1 cellular context compared by ENCODE assay signal in the genomic region with DNA sequence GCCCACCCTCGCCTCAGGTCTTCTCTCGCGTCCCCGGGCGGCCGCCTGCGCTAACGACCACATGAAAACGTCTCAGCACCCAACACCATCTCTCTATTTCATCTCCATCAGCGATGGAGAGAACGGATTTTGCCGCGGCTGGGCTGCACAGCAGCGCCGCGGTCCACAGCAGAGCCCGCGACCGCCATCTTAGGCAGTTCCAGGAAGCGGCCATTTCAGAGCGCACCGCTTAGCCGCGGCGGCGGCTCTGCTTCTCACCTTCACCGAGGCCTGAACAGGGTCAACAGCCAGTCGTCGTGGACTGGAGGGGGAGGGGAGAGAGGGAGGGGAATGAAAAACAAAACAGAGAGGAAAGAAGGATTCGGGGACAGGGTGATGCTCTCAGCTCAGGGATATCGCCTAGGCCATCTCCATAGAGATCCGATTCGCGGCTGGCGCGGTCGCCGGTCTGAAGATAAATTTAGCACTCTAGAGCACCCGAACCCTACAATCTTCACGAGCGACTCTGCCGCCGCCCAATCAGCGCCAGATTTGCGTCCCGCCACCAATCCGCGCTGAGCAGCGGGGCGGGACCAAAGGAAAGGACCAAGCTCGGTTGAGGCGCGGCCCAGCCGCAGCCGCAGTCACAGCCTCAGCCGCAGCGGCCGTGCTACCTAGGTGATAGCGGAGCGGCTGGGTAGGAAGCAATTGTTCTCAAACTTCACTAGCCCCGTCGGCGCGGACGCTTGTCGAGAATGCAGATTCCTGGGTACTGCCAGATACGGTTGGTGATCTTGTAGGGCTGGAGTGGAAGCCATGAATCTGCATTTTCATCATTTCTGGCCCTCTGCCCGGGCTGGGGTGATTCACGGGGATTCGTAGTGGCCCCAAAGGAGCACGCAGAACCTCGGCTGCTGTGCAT.
TF ChIP-seq lines count a peak whose summit lies in the region.

A gene (minus strand): TSS at position 450 of the 901 bp plus-strand sequence. CDS start 3,108 bp downstream, outside the sequence.

TF ChIP-seq in K562, 482 proteins besides CTCF, POLR2A, EP300 and RAD21 (continued from another document and continues in another):
- no peak for TF ChIP-seq HSF4 (CRISPR knock-in tag; IDR thresholded peaks at IDR 0.05; ENCODE audit: borderline replicate concordance)
- TF ChIP-seq NCOA2 (IDR thresholded peaks at IDR 0.05; ENCODE audit: partially characterized antibody in 2 of 2), result peak in 1 of 2 experiments; percentile 82
- peak; percentile 89 for TF ChIP-seq CBFA2T3 (IDR thresholded peaks at IDR 0.05)
- TF ChIP-seq C11orf30 (IDR thresholded peaks at IDR 0.05; ENCODE audit: low read depth), result peak; percentile 84
- no peak for TF ChIP-seq MCM3 (IDR thresholded peaks at IDR 0.05)
- 0 out of 2 replicates have a peak, but pooled peaks have one; percentile 16 for TF ChIP-seq TRIM28 (IDR thresholded peaks at IDR 0.05)
- peak; percentile 41; the same call in 1 of the 2 replicates for TF ChIP-seq MAFF (IDR thresholded peaks at IDR 0.05; ENCODE audit: low read length)
- TF ChIP-seq TEAD1 (CRISPR knock-in tag; IDR thresholded peaks at IDR 0.05), result peak in 1 of 2 experiments; percentile 55; a peak in 1 of 4 replicates
- TF ChIP-seq TEAD2 (tag; IDR thresholded peaks at IDR 0.05), result 0 out of 2 replicates have a peak, but pooled peaks have one; percentile 32
- TF ChIP-seq, protein P1, sequence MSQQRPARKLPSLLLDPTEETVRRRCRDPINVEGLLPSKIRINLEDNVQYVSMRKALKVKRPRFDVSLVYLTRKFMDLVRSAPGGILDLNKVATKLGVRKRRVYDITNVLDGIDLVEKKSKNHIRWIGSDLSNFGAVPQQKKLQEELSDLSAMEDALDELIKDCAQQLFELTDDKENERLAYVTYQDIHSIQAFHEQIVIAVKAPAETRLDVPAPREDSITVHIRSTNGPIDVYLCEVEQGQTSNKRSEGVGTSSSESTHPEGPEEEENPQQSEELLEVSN (IDR thresholded peaks at IDR 0.05; ENCODE audit: borderline replicate concordance in 1 of 2, extremely low read depth in 1 of 2, insufficient read depth in 1 of 2, insufficient read length in 1 of 2, low read depth in 1 of 2, low read length in 1 of 2, poor library complexity in 1 of 2, severe bottlenecking in 1 of 2), result peak; percentile 39 to 42
- 0 out of 4 replicates have a peak, but pooled peaks of 1 of the 2 experiments have one; percentile 1 for TF ChIP-seq FOXA3 (CRISPR knock-in tag; conservative IDR thresholded peaks at IDR 0.05 in 1 of 2, IDR thresholded peaks at IDR 0.05 in 1 of 2)
- TF ChIP-seq ZNF175 (CRISPR knock-in tag; IDR thresholded peaks at IDR 0.05; ENCODE audit: low read depth), result no peak
- peak; percentile 98 for TF ChIP-seq NFRKB (IDR thresholded peaks at IDR 0.05; ENCODE audit: low read depth)
- peak; percentile 64; the same call in 1 of the 2 replicates for TF ChIP-seq ZNF695 (CRISPR knock-in tag; IDR thresholded peaks at IDR 0.05)
- peak; percentile 61 for TF ChIP-seq MYC (IDR thresholded peaks at IDR 0.05; ENCODE audit: low read depth, low read length)
- TF ChIP-seq MYC (CRISPR knock-in tag; IDR thresholded peaks at IDR 0.05; ENCODE audit: borderline replicate concordance, low read depth), result no peak
- TF ChIP-seq, protein P2, sequence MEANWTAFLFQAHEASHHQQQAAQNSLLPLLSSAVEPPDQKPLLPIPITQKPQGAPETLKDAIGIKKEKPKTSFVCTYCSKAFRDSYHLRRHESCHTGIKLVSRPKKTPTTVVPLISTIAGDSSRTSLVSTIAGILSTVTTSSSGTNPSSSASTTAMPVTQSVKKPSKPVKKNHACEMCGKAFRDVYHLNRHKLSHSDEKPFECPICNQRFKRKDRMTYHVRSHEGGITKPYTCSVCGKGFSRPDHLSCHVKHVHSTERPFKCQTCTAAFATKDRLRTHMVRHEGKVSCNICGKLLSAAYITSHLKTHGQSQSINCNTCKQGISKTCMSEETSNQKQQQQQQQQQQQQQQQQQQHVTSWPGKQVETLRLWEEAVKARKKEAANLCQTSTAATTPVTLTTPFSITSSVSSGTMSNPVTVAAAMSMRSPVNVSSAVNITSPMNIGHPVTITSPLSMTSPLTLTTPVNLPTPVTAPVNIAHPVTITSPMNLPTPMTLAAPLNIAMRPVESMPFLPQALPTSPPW (CRISPR knock-in tag; IDR thresholded peaks at IDR 0.05), result peak; percentile 29
- TF ChIP-seq, protein P3, sequence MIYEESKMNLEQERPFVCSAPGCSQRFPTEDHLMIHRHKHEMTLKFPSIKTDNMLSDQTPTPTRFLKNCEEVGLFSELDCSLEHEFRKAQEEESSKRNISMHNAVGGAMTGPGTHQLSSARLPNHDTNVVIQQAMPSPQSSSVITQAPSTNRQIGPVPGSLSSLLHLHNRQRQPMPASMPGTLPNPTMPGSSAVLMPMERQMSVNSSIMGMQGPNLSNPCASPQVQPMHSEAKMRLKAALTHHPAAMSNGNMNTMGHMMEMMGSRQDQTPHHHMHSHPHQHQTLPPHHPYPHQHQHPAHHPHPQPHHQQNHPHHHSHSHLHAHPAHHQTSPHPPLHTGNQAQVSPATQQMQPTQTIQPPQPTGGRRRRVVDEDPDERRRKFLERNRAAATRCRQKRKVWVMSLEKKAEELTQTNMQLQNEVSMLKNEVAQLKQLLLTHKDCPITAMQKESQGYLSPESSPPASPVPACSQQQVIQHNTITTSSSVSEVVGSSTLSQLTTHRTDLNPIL (CRISPR knock-in tag; IDR thresholded peaks at IDR 0.05), result no peak
- TF ChIP-seq GATAD2A (IDR thresholded peaks at IDR 0.05), result peak; percentile 95
- TF ChIP-seq, protein P4, sequence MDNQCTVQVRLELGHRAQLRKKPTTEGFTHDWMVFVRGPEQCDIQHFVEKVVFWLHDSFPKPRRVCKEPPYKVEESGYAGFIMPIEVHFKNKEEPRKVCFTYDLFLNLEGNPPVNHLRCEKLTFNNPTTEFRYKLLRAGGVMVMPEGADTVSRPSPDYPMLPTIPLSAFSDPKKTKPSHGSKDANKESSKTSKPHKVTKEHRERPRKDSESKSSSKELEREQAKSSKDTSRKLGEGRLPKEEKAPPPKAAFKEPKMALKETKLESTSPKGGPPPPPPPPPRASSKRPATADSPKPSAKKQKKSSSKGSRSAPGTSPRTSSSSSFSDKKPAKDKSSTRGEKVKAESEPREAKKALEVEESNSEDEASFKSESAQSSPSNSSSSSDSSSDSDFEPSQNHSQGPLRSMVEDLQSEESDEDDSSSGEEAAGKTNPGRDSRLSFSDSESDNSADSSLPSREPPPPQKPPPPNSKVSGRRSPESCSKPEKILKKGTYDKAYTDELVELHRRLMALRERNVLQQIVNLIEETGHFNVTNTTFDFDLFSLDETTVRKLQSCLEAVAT (IDR thresholded peaks at IDR 0.05), result peak; percentile 57 to 59
- no peak for TF ChIP-seq SMAD3 (CRISPR knock-in tag; conservative IDR thresholded peaks at IDR 0.05)
- TF ChIP-seq LCOR (CRISPR knock-in tag; IDR thresholded peaks at IDR 0.05), result 0 out of 2 replicates have a peak, but pooled peaks have one; percentile 28
- peak; percentile 49 for TF ChIP-seq PHF8 (IDR thresholded peaks at IDR 0.05; ENCODE audit: borderline replicate concordance, low read length)
- TF ChIP-seq ZNF354B (CRISPR knock-in tag; IDR thresholded peaks at IDR 0.05), result no peak
- TF ChIP-seq POLR2G (IDR thresholded peaks at IDR 0.05; ENCODE audit: low read depth, low read length), result peak; percentile 94
- peak; percentile 92 for TF ChIP-seq TBP (optimal IDR thresholded peaks at IDR 0.05; ENCODE audit: low read depth, low read length)
- TF ChIP-seq SAFB2 (IDR thresholded peaks at IDR 0.05; ENCODE audit: borderline replicate concordance, low read depth, low read length, severe bottlenecking), result no peak
- no peak; a peak in 1 of 4 replicates for TF ChIP-seq NONO (IDR thresholded peaks at IDR 0.05; ENCODE audit: low read depth in 2 of 2, low read length in 1 of 2)
- TF ChIP-seq EP400 (IDR thresholded peaks at IDR 0.05), result peak; percentile 89
- TF ChIP-seq SIX5 (IDR thresholded peaks at IDR 0.05; ENCODE audit: borderline replicate concordance in 1 of 2, insufficient read depth in 1 of 2, low read depth in 1 of 2, low read length in 2 of 2), result no peak
- peak; percentile 74; the same call in 1 of the 2 replicates for TF ChIP-seq DMBX1 (CRISPR knock-in tag; IDR thresholded peaks at IDR 0.05; ENCODE audit: borderline replicate concordance)
- TF ChIP-seq, protein P5, sequence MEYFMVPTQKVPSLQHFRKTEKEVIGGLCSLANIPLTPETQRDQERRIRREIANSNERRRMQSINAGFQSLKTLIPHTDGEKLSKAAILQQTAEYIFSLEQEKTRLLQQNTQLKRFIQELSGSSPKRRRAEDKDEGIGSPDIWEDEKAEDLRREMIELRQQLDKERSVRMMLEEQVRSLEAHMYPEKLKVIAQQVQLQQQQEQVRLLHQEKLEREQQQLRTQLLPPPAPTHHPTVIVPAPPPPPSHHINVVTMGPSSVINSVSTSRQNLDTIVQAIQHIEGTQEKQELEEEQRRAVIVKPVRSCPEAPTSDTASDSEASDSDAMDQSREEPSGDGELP (CRISPR knock-in tag; IDR thresholded peaks at IDR 0.05; ENCODE audit: borderline replicate concordance), result peak; percentile 66; the same call in 1 of the 2 replicates
- TF ChIP-seq TRIM24 (IDR thresholded peaks at IDR 0.05), result peak; percentile 9 to 50; a peak in 1 of 4 replicates
- TF ChIP-seq, protein P6, sequence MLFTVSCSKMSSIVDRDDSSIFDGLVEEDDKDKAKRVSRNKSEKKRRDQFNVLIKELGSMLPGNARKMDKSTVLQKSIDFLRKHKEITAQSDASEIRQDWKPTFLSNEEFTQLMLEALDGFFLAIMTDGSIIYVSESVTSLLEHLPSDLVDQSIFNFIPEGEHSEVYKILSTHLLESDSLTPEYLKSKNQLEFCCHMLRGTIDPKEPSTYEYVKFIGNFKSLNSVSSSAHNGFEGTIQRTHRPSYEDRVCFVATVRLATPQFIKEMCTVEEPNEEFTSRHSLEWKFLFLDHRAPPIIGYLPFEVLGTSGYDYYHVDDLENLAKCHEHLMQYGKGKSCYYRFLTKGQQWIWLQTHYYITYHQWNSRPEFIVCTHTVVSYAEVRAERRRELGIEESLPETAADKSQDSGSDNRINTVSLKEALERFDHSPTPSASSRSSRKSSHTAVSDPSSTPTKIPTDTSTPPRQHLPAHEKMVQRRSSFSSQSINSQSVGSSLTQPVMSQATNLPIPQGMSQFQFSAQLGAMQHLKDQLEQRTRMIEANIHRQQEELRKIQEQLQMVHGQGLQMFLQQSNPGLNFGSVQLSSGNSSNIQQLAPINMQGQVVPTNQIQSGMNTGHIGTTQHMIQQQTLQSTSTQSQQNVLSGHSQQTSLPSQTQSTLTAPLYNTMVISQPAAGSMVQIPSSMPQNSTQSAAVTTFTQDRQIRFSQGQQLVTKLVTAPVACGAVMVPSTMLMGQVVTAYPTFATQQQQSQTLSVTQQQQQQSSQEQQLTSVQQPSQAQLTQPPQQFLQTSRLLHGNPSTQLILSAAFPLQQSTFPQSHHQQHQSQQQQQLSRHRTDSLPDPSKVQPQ (CRISPR knock-in tag; IDR thresholded peaks at IDR 0.05; ENCODE audit: borderline replicate concordance), result no peak
- TF ChIP-seq TEAD4 (IDR thresholded peaks at IDR 0.05; ENCODE audit: low read length), result peak; percentile 96
- TF ChIP-seq TEAD4 (CRISPR knock-in tag; IDR thresholded peaks at IDR 0.05; ENCODE audit: borderline replicate concordance), result no peak
- TF ChIP-seq, protein P7, sequence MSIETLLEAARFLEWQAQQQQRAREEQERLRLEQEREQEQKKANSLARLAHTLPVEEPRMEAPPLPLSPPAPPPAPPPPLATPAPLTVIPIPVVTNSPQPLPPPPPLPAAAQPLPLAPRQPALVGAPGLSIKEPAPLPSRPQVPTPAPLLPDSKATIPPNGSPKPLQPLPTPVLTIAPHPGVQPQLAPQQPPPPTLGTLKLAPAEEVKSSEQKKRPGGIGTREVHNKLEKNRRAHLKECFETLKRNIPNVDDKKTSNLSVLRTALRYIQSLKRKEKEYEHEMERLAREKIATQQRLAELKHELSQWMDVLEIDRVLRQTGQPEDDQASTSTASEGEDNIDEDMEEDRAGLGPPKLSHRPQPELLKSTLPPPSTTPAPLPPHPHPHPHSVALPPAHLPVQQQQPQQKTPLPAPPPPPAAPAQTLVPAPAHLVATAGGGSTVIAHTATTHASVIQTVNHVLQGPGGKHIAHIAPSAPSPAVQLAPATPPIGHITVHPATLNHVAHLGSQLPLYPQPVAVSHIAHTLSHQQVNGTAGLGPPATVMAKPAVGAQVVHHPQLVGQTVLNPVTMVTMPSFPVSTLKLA (conservative IDR thresholded peaks at IDR 0.05), result peak in 1 of 2 experiments; percentile 66; a peak in 2 of 4 replicates
- TF ChIP-seq ZNF174 (CRISPR knock-in tag; IDR thresholded peaks at IDR 0.05), result no peak
- TF ChIP-seq, protein P8, sequence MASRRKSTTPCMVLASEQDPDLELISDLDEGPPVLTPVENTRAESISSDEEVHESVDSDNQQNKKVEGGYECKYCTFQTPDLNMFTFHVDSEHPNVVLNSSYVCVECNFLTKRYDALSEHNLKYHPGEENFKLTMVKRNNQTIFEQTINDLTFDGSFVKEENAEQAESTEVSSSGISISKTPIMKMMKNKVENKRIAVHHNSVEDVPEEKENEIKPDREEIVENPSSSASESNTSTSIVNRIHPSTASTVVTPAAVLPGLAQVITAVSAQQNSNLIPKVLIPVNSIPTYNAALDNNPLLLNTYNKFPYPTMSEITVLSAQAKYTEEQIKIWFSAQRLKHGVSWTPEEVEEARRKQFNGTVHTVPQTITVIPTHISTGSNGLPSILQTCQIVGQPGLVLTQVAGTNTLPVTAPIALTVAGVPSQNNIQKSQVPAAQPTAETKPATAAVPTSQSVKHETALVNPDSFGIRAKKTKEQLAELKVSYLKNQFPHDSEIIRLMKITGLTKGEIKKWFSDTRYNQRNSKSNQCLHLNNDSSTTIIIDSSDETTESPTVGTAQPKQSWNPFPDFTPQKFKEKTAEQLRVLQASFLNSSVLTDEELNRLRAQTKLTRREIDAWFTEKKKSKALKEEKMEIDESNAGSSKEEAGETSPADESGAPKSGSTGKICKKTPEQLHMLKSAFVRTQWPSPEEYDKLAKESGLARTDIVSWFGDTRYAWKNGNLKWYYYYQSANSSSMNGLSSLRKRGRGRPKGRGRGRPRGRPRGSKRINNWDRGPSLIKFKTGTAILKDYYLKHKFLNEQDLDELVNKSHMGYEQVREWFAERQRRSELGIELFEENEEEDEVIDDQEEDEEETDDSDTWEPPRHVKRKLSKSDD (conservative IDR thresholded peaks at IDR 0.05; ENCODE audit: low read length), result peak; percentile 98
- TF ChIP-seq RFX1 (IDR thresholded peaks at IDR 0.05), result peak; percentile 71
- TF ChIP-seq, protein P9, sequence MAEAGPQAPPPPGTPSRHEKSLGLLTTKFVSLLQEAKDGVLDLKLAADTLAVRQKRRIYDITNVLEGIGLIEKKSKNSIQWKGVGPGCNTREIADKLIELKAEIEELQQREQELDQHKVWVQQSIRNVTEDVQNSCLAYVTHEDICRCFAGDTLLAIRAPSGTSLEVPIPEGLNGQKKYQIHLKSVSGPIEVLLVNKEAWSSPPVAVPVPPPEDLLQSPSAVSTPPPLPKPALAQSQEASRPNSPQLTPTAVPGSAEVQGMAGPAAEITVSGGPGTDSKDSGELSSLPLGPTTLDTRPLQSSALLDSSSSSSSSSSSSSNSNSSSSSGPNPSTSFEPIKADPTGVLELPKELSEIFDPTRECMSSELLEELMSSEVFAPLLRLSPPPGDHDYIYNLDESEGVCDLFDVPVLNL (CRISPR knock-in tag; IDR thresholded peaks at IDR 0.05; ENCODE audit: low read depth), result 0 out of 2 replicates have a peak, but pooled peaks have one; percentile 71
